9 cellular contexts compared by ENCODE assay signal in the genomic region with DNA sequence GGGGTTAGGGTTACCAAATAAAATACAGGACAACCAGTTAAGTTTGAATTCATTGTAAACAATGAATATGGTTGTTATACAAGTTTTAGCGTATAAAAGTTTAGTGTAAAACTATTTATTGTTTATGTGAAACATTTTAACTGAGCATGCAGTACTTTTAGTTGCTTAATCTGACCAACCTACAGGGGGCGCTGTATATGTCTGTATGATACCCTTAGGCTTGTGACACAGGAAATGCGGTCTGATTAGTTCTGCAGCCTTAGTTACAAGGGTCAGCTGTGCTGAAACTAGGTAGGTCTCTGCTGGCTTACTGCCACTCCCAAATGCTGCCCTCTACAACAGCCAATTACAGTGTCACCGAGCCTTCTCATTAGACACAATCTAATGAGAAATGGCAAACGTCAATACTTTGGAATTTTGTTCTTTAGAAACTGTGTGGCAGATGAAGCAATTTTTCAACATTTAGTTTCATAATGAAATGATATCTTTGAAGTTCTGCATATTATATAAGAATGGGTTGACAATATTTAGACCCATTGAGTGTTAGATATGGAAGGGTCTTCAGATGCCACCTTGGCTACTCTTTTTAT. TPM values are rescaled to one million over a fixed set of nuclear protein-coding genes. Genes with fewer than 3 reads are reported as not detected.
DNase-seq lines count a peak whose midpoint lies in the region; ATAC-seq lines count a peak whose summit lies in the region.
"Had no signal": no experiment of that assay in that cellular context is flagged by ENCODE, and none has a peak within 500 bp of the region (broad histone marks: within the 10 kb centered on the region; RNA-seq: fewer than 3 reads in every experiment).

No MANE protein-coding gene starts in this region.

- ATAC-seq in GM21367 (IDR thresholded peaks at IDR 0.05; ENCODE audit: unreplicated experiment) (peak; percentile 94), HG03457 (IDR thresholded peaks at IDR 0.05; ENCODE audit: unreplicated experiment) (peak; percentile 96), memory B cell (ENCODE audit: low read depth) (peak; percentile 84)
- ATAC-seq in activated T-cell treated with anti-CD3 and anti-CD28 coated beads, Interleukin-2, amount 50 U/mL, for 4 hours = no peak
- ATAC-seq: A549 had no signal

- peaks cover 4% of the 10 kb centered on the region for H3K36me3 Mint-ChIP-seq in memory B cell
- no peaks in the 10 kb centered on the region for H3K36me3 Mint-ChIP-seq in activated T-cell treated with anti-CD3 and anti-CD28 coated beads, Interleukin-2, amount 50 U/mL, for 4 hours (ENCODE audit: insufficient read depth)

- H3K9me3 Mint-ChIP-seq in memory B cell = peaks cover 5% of the 10 kb centered on the region
- peaks cover 11% of the 10 kb centered on the region for H3K9me3 Mint-ChIP-seq in activated T-cell treated with anti-CD3 and anti-CD28 coated beads, Interleukin-2, amount 50 U/mL, for 4 hours

- DNase-seq in NCI-H1105 treated with DMSO at 0.1 percent for 48 hours (lab: John Stamatoyannopoulos, UW) = peak; percentile 28
- no peak for DNase-seq in NCI-H1105 (lab: John Stamatoyannopoulos, UW)
- DNase-seq in SKM-1 treated with dmso at 0.1 percent for 144 hours (lab: John Stamatoyannopoulos, UW; ENCODE audit: unreplicated experiment) = peak; percentile 42
- peak; percentile 63 to 64 for DNase-seq in memory B cell (ENCODE audit: low spot score in 2 of 2)
- no peak for DNase-seq in globus pallidus (ENCODE audit: low spot score)
- DNase-seq in activated T-cell treated with anti-CD3 and anti-CD28 coated beads, Interleukin-2, amount 50 U/mL, for 4 hours = no peak

- no peaks in the 10 kb centered on the region for H3K4me1 Mint-ChIP-seq in memory B cell
- no peaks in the 10 kb centered on the region for H3K4me1 Mint-ChIP-seq in activated T-cell treated with anti-CD3 and anti-CD28 coated beads, Interleukin-2, amount 50 U/mL, for 4 hours (ENCODE audit: low read depth)

- H3K4me3 Mint-ChIP-seq in memory B cell = no peak overlapping the region
- no peak overlapping the region for H3K4me3 Mint-ChIP-seq in activated T-cell treated with anti-CD3 and anti-CD28 coated beads, Interleukin-2, amount 50 U/mL, for 4 hours

- H3K27me3 Mint-ChIP-seq in memory B cell = no peaks in the 10 kb centered on the region
- no peaks in the 10 kb centered on the region for H3K27me3 Mint-ChIP-seq in activated T-cell treated with anti-CD3 and anti-CD28 coated beads, Interleukin-2, amount 50 U/mL, for 4 hours (ENCODE audit: low read depth)

- no peak overlapping the region for H3K27ac Mint-ChIP-seq in memory B cell

RNA-seq across cellular contexts. Expression of gene NTNG1, which starts 56.2 kb away (rescaled TPM):
- not detected for total RNA-seq in activated T-cell treated with anti-CD3 and anti-CD28 coated beads, Interleukin-2, amount 50 U/mL, for 4 hours

Comparison
In these comparisons a context has a peak if more than half of its experiments do, and no peak if none do; other contexts are left out.
1. DNase-seq: peak in NCI-H1105 treated with DMSO at 0.1 percent for 48 hours (single experiment), SKM-1 treated with dmso at 0.1 percent for 144 hours (single experiment) and memory B cell (2 of 2); none in NCI-H1105 (single experiment), globus pallidus (single experiment) and activated T-cell treated with anti-CD3 and anti-CD28 coated beads, Interleukin-2, amount 50 U/mL, for 4 hours (single experiment).
2. ATAC-seq: peak in GM21367 (single experiment), HG03457 (single experiment) and memory B cell (single experiment); none in activated T-cell treated with anti-CD3 and anti-CD28 coated beads, Interleukin-2, amount 50 U/mL, for 4 hours (0 of 2).